In genomic region chr4:179165339-179165738, GRCh38 we compare ENCODE assay signal across 25 cellular contexts.
DNase-seq lines count a peak whose midpoint lies in the region; ATAC-seq, FAIRE-seq and TF ChIP-seq lines count a peak whose summit lies in the region.
"Had no signal": no experiment of that assay in that cellular context is flagged by ENCODE, and none has a peak within 500 bp of the region (broad histone marks: within the 10 kb centered on the region; RNA-seq: fewer than 3 reads in every experiment).

No MANE protein-coding gene starts in this region.

- peaks cover 19% of the 10 kb centered on the region; the same call in 2 of the 3 replicates for H3K9me3 Mint-ChIP-seq in GM23338
- H3K9me3 Mint-ChIP-seq in WTC11 = peaks cover 5% of the 10 kb centered on the region

- H3K9ac ChIP-seq in iPS-20b (ENCODE audit: low read depth, low read length) (peak overlapping the region; percentile 73), MM.1S (ENCODE audit: low read length) (no peak overlapping the region)

- ATAC-seq in GM23338 (no peak), WTC11 (no peak)

- peak overlapping the region; percentile 91 for H3K27ac Mint-ChIP-seq in GM23338
- peak overlapping the region; percentile 99 for H3K27ac Mint-ChIP-seq in WTC11
- H3K27ac Mint-ChIP-seq: CD4-positive, alpha-beta T cell had no signal

- H3K4me3 Mint-ChIP-seq in GM23338 (peak overlapping the region; percentile 94), WTC11 (peak overlapping the region; percentile 98)
- H3K4me3 Mint-ChIP-seq: CD4-positive, alpha-beta T cell had no signal

- H3K4me2 ChIP-seq in GM23338 (peak overlapping the region; percentile 71), MM.1S (ENCODE audit: low read depth, low read length) (no peak overlapping the region)

- TF ChIP-seq CTCF in 22Rv1 (IDR thresholded peaks at IDR 0.05) (no peak), GM23338 (conservative IDR thresholded peaks at IDR 0.05; ENCODE audit: low read depth in 2 of 2) (no peak), WTC11 (IDR thresholded peaks at IDR 0.05) (no peak), MM.1S (IDR thresholded peaks at IDR 0.05; ENCODE audit: low read length) (no peak)

- H3K4me1 Mint-ChIP-seq in GM23338 (peaks cover 29% of the 10 kb centered on the region), WTC11 (peaks cover 31% of the 10 kb centered on the region)

- peaks cover 42% of the 10 kb centered on the region for H3K27me3 Mint-ChIP-seq in GM23338 (ENCODE audit: insufficient read depth, low read depth, poor library complexity)
- no peaks in the 10 kb centered on the region for H3K27me3 Mint-ChIP-seq in WTC11 (ENCODE audit: low read depth)
- H3K27me3 Mint-ChIP-seq: CD4-positive, alpha-beta T cell had no signal

- DNase-seq in GM23338 (ENCODE audit: low spot score) (no peak), WTC11 (ENCODE audit: low spot score) (no peak), MM.1S (no peak), GM12891 (ENCODE audit: insufficient read length, low spot score) (no peak), erythroblast (lab: John Stamatoyannopoulos, UW) (no peak)
- DNase-seq: 8988T; CD4-positive, alpha-beta T cell; COR-L47; DMS79; EL; GF-D8; KBM-7; NCI-H1105 treated with DMSO at 0.1 percent for 48 hours; NCI-H146; NCI-H2227 treated with DMSO at 0.1 percent for 48 hours; NCI-H510A; NCI-H69; Peyer's patch; SIG-M5 had no signal

- H3K4me3 ChIP-seq in GM23338 (peak overlapping the region; percentile 62), iPS-20b (ENCODE audit: low read length) (peak overlapping the region; percentile 81), MM.1S (ENCODE audit: low read length) (no peak overlapping the region)
- H3K4me3 ChIP-seq: Peyer's patch, SK-N-MC had no signal

- H3F3A ChIP-seq in GM23338 (replicated peaks; ENCODE audit: low read depth) (no peaks in the 10 kb centered on the region; the same call in 1 of the 2 replicates), MM.1S (ENCODE audit: insufficient read depth, low read length) (no peaks in the 10 kb centered on the region)

- H3K27me3 ChIP-seq in GM23338 (ENCODE audit: insufficient read depth) (no peaks in the 10 kb centered on the region), iPS-20b (ENCODE audit: insufficient read depth, low read length) (no peaks in the 10 kb centered on the region), MM.1S (replicated peaks; ENCODE audit: insufficient read depth, low read length) (no peaks in the 10 kb centered on the region)
- H3K27me3 ChIP-seq: Peyer's patch had no signal

- H3K36me3 ChIP-seq in GM23338 (ENCODE audit: insufficient read depth) = no peaks in the 10 kb centered on the region; the same call in 1 of the 2 replicates
- peaks cover 18% of the 10 kb centered on the region for H3K36me3 ChIP-seq in iPS-20b (ENCODE audit: insufficient read depth, low read depth, low read length)
- no peaks in the 10 kb centered on the region for H3K36me3 ChIP-seq in MM.1S (replicated peaks; ENCODE audit: insufficient read depth, low read length)
- H3K36me3 ChIP-seq: Peyer's patch had no signal

- FAIRE-seq in GM12891 (lab: Jason Lieb, UNC) = no peak
- FAIRE-seq: GM12892, GM19239, H54 had no signal

- CTCF ChIA-PET in WTC11 (lab: Charles Lee) = interaction anchor here (3.0 kb wide), 1 partner anchor 143 kb away, joined by 17 read pairs; no protein-coding TSS in a partner anchor

- peaks cover 11% of the 10 kb centered on the region; the same call in 1 of the 2 replicates for H3K4me1 ChIP-seq in GM23338 (ENCODE audit: insufficient read depth)
- H3K4me1 ChIP-seq in iPS-20b (ENCODE audit: insufficient read depth, low read length) = peaks cover 4% of the 10 kb centered on the region; the same call in 1 of the 2 replicates
- H3K4me1 ChIP-seq in MM.1S (ENCODE audit: low read length) = no peaks in the 10 kb centered on the region
- H3K4me1 ChIP-seq: Peyer's patch had no signal

- no peaks in the 10 kb centered on the region; the same call in 1 of the 2 replicates for H4K20me1 ChIP-seq in GM23338 (replicated peaks; ENCODE audit: insufficient read depth)
- no peaks in the 10 kb centered on the region for H4K20me1 ChIP-seq in MM.1S (ENCODE audit: insufficient read depth, low read length)

- H2AFZ ChIP-seq in GM23338 (no peak overlapping the region), MM.1S (ENCODE audit: low read length) (no peak overlapping the region)

- H3K79me2 ChIP-seq in GM23338 (replicated peaks; ENCODE audit: insufficient read depth) = peaks cover 38% of the 10 kb centered on the region
- H3K79me2 ChIP-seq in MM.1S (ENCODE audit: low read length) = no peaks in the 10 kb centered on the region

- TF ChIP-seq POLR2A in GM12891 (IDR thresholded peaks at IDR 0.05; ENCODE audit: low read depth, low read length) (no peak), erythroblast (IDR thresholded peaks at IDR 0.05; ENCODE audit: low read length) (no peak)

- peaks cover 56% of the 10 kb centered on the region for H3K36me3 Mint-ChIP-seq in GM23338 (ENCODE audit: low read depth)
- peaks cover 59% of the 10 kb centered on the region for H3K36me3 Mint-ChIP-seq in WTC11

- H3K9me3 ChIP-seq in iPS-20b (ENCODE audit: insufficient read depth, low read depth, low read length) (no peaks in the 10 kb centered on the region), MM.1S (replicated peaks; ENCODE audit: insufficient read depth, low read length) (no peaks in the 10 kb centered on the region)

- POLR2A ChIA-PET in WTC11 (lab: Charles Lee) = no interaction called here

- H3K27ac ChIP-seq in 22Rv1 = peak overlapping the region; percentile 78
- H3K27ac ChIP-seq in GM23338 (ENCODE audit: low read depth) = peak overlapping the region; percentile 89
- H3K27ac ChIP-seq in iPS-20b (ENCODE audit: low read length) = peak overlapping the region; percentile 59
- no peak overlapping the region for H3K27ac ChIP-seq in MM.1S (ENCODE audit: low read length)
- H3K27ac ChIP-seq: Peyer's patch, SK-N-MC had no signal

- H3K9me2 ChIP-seq in GM23338 (ENCODE audit: insufficient read depth) = no peaks in the 10 kb centered on the region
- no peaks in the 10 kb centered on the region for H3K9me2 ChIP-seq in MM.1S (replicated peaks; ENCODE audit: insufficient read depth, low read length)

TF ChIP-seq in GM23338, 12 proteins besides CTCF, POLR2A, EP300 and RAD21 (continues in another document):
- TF ChIP-seq ZNF114 (CRISPR knock-in tag; IDR thresholded peaks at IDR 0.05) = no peak

TF ChIP-seq in WTC11, 78 proteins besides CTCF, POLR2A, EP300 and RAD21 (continues in another document):
- TF ChIP-seq GTF2I (CRISPR knock-in tag; conservative IDR thresholded peaks at IDR 0.05) (no peak), ZNF671 (CRISPR knock-in tag; IDR thresholded peaks at IDR 0.05) (peak; percentile 55; the same call in 1 of the 2 replicates), PRRX2 (CRISPR knock-in tag; IDR thresholded peaks at IDR 0.05) (peak; percentile 89)

TF ChIP-seq in GM12891, 5 proteins besides CTCF, POLR2A, EP300 and RAD21:
- TF ChIP-seq PAX5 (IDR thresholded peaks at IDR 0.05; ENCODE audit: insufficient read depth, low read length, severe bottlenecking) (no peak), TAF1 (IDR thresholded peaks at IDR 0.05; ENCODE audit: low read depth, low read length) (no peak), SPI1 (IDR thresholded peaks at IDR 0.05; ENCODE audit: low read depth, low read length) (no peak), POLR2AphosphoS5 (IDR thresholded peaks at IDR 0.05; ENCODE audit: low read depth, low read length) (no peak), POU2F2 (IDR thresholded peaks at IDR 0.05; ENCODE audit: low read depth, low read length) (no peak)
